ENCODE assay signal across 20 cellular contexts in the genomic region with DNA sequence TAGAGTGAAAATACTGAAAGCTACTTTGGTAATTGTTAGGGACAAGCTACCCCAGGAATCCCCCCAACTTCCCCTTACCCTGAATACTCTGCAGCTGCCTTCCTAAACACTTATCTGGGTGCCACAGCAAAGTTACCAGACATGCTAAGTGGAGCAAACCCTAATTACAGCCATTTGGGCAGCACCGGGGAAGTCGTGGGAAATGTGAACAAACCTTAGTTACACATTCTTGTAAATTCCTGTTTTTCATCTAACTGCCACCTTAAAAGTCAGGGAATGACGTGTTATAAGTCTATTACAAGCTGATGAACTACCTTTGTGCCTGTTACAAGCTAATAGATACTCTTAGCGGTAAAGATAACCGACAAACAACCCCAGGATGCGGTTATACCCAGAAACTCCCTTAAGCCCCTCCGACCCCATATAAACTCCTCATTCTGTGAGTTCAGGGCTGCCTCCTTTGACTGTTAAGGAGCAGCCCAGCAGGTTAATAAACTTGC.
DNase-seq lines count a peak whose midpoint lies in the region; ATAC-seq, FAIRE-seq and TF ChIP-seq lines count a peak whose summit lies in the region.
"Had no signal": no experiment of that assay in that cellular context is flagged by ENCODE, and none has a peak within 500 bp of the region (broad histone marks: within the 10 kb centered on the region; RNA-seq: fewer than 3 reads in every experiment).

No MANE protein-coding gene starts in this region.

- no peaks in the 10 kb centered on the region for H3K4me1 Mint-ChIP-seq in activated T-cell treated with anti-CD3 and anti-CD28 coated beads, Interleukin-2, amount 50 U/mL, for 72 hours (ENCODE audit: low read depth)
- H3K4me1 Mint-ChIP-seq: activated CD4-positive, alpha-beta T cell treated with anti-CD3 and anti-CD28 coated beads, Interleukin-2, amount 10 ng/mL, durations not matched to agents 24 days and 14 days had no signal

- no peak overlapping the region for H3K4me3 Mint-ChIP-seq in activated T-cell treated with anti-CD3 and anti-CD28 coated beads, Interleukin-2, amount 50 U/mL, for 72 hours
- H3K4me3 Mint-ChIP-seq: activated CD4-positive, alpha-beta T cell treated with anti-CD3 and anti-CD28 coated beads, Interleukin-2, amount 10 ng/mL, durations not matched to agents 24 days and 14 days; activated T-cell treated with anti-CD3 and anti-CD28 coated beads, Interleukin-2, amount 50 U/mL, for 4 hours had no signal

- TF ChIP-seq CTCF in OCI-LY3 (IDR thresholded peaks at IDR 0.05; ENCODE audit: low read depth, low read length) (no peak), kidney (IDR thresholded peaks at IDR 0.05; ENCODE audit: borderline replicate concordance, extremely low read depth, insufficient read depth) (no peak)

- H3K9me3 ChIP-seq in OCI-LY3 (ENCODE audit: insufficient read depth, low read length) (no peaks in the 10 kb centered on the region), kidney (ENCODE audit: control insufficient read depth in 1 of 2, low read length in 2 of 2) (no peaks in the 10 kb centered on the region)

- H3K9ac ChIP-seq in OCI-LY3 (ENCODE audit: low read length) (peak overlapping the region; percentile 73), kidney (ENCODE audit: low read length in 2 of 2) (no peak overlapping the region)

- peak overlapping the region; percentile 58 for H3K4me2 ChIP-seq in OCI-LY3 (ENCODE audit: low read length)

- no peaks in the 10 kb centered on the region for H3K36me3 Mint-ChIP-seq in activated T-cell treated with anti-CD3 and anti-CD28 coated beads, Interleukin-2, amount 50 U/mL, for 72 hours (ENCODE audit: insufficient read depth in 2 of 2)

- H3K36me3 ChIP-seq in OCI-LY3 (replicated peaks; ENCODE audit: low read depth, low read length) (peaks cover 7% of the 10 kb centered on the region), kidney (ENCODE audit: control insufficient read depth in 1 of 2, insufficient read depth in 2 of 2, low read length in 2 of 2) (no peaks in the 10 kb centered on the region)

- H3K4me3 ChIP-seq in OCI-LY3 (ENCODE audit: low read length), result peak overlapping the region; percentile 40
- H3K4me3 ChIP-seq in kidney (ENCODE audit: low read length in 2 of 2), result no peak overlapping the region

- no peaks in the 10 kb centered on the region for H4K20me1 ChIP-seq in OCI-LY3 (ENCODE audit: insufficient read depth, low read length)

- FAIRE-seq in GM12892 (lab: Jason Lieb, UNC) (peak; percentile 54), kidney (lab: Jason Lieb, UNC) (no peak)
- FAIRE-seq: endothelial cell of umbilical vein, urothelium cell line had no signal

- DNase-seq in GM12892 (ENCODE audit: insufficient read length), result peak; percentile 15
- no peak for DNase-seq in activated T-cell treated with anti-CD3 and anti-CD28 coated beads, Interleukin-2, amount 50 U/mL, for 72 hours
- DNase-seq in NK-92 treated with Interleukin-12 subunit alpha and Interleukin-12 subunit beta, amount 100 ng/mL, for 24 hours (lab: John Stamatoyannopoulos, UW), result no peak
- DNase-seq in NCI-H2196 treated with DMSO at 0.1 percent for 48 hours (lab: John Stamatoyannopoulos, UW; ENCODE audit: unreplicated experiment), result no peak
- DNase-seq in kidney, result no peak
- DNase-seq: activated CD4-positive, alpha-beta T cell treated with anti-CD3 and anti-CD28 coated beads, Interleukin-2, amount 10 ng/mL, durations not matched to agents 24 days and 14 days; activated T-cell treated with anti-CD3 and anti-CD28 coated beads, Interleukin-2, amount 50 U/mL, for 4 hours; DMS153; glutamatergic neuron; kidney glomerular epithelial cell; NCI-H1436; NCI-H69; retina; stimulated activated CD4-positive, alpha-beta T cell treated with anti-CD3 and anti-CD28 coated beads, Interleukin-2, amount 100 ng/mL, for 24 hours; T-helper 2 cell had no signal

- no peaks in the 10 kb centered on the region for H3K9me3 Mint-ChIP-seq in activated T-cell treated with anti-CD3 and anti-CD28 coated beads, Interleukin-2, amount 50 U/mL, for 72 hours
- H3K9me3 Mint-ChIP-seq: activated T-cell treated with anti-CD3 and anti-CD28 coated beads, Interleukin-2, amount 50 U/mL, for 4 hours had no signal

- H3K27ac ChIP-seq in OCI-LY3 (ENCODE audit: low read length) (peak overlapping the region; percentile 96), kidney (ENCODE audit: low read depth in 2 of 2, low read length in 2 of 2) (no peak overlapping the region)

- no peak overlapping the region for H2AFZ ChIP-seq in OCI-LY3 (ENCODE audit: low read depth, low read length)

- peaks cover 55% of the 10 kb centered on the region for H3K4me1 ChIP-seq in OCI-LY3 (ENCODE audit: low read length)
- H3K4me1 ChIP-seq in kidney (ENCODE audit: control insufficient read depth in 1 of 2, insufficient read depth in 1 of 2, low read depth in 1 of 2, low read length in 2 of 2), result no peaks in the 10 kb centered on the region

- no peak overlapping the region for H3K27ac Mint-ChIP-seq in activated T-cell treated with anti-CD3 and anti-CD28 coated beads, Interleukin-2, amount 50 U/mL, for 72 hours
- H3K27ac Mint-ChIP-seq: activated CD4-positive, alpha-beta T cell treated with anti-CD3 and anti-CD28 coated beads, Interleukin-2, amount 10 ng/mL, durations not matched to agents 24 days and 14 days had no signal

- H3K79me2 ChIP-seq in OCI-LY3 (ENCODE audit: low read length), result no peaks in the 10 kb centered on the region

- H3K27me3 ChIP-seq in OCI-LY3 (ENCODE audit: low read depth, low read length), result no peaks in the 10 kb centered on the region

- TF ChIP-seq POLR2A in GM12892 (IDR thresholded peaks at IDR 0.05; ENCODE audit: low read depth, low read length), result no peak

- intact Hi-C loops in kidney (cut with DNase I), result no loop called here

- peak; percentile 64 for ATAC-seq in GM19438 (IDR thresholded peaks at IDR 0.05; ENCODE audit: low read depth, unreplicated experiment)
- peak; percentile 49 for ATAC-seq in HG02884 (IDR thresholded peaks at IDR 0.05; ENCODE audit: unreplicated experiment)
- no peak for ATAC-seq in activated T-cell treated with anti-CD3 and anti-CD28 coated beads, Interleukin-2, amount 50 U/mL, for 72 hours (replicated peaks in 1 of 2)
- ATAC-seq: activated T-cell treated with anti-CD3 and anti-CD28 coated beads, Interleukin-2, amount 50 U/mL, for 4 hours had no signal

- H3K27me3 Mint-ChIP-seq in activated T-cell treated with anti-CD3 and anti-CD28 coated beads, Interleukin-2, amount 50 U/mL, for 72 hours (ENCODE audit: low read depth), result no peaks in the 10 kb centered on the region

Comparison
In these comparisons a context has a peak if more than half of its experiments do, and no peak if none do; other contexts are left out.
1. ATAC-seq: peak in GM19438 (single experiment) and HG02884 (single experiment); none in activated T-cell treated with anti-CD3 and anti-CD28 coated beads, Interleukin-2, amount 50 U/mL, for 72 hours (0 of 2).